1 cellular context compared by ENCODE assay signal in the genomic region with DNA sequence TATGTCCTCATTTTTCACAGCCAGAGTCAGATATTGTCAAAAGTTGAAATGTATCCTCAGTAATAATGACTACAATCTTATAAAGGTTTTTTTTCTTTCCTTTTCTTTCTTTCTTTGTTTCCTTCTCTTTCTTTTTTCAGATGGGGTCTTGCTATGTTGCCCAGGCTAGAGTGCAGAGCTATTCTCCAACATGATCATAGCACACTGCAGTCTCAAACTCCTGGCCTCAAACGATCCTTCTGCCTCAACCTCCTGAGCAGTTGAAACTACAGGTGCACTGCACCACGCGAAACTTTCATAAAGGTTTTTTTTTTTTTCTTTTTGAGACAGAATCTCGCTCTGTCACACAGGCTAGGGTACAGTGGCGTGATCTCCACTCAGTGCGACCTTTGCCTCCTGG.
A peak's percentile ranks its signal among the peaks of the same experiment; 100 is the strongest.
TF ChIP-seq lines count a peak whose summit lies in the region.

No MANE protein-coding gene starts in this region.

TF ChIP-seq in WTC11, 78 proteins besides CTCF, POLR2A, EP300 and RAD21 (continued from another document):
- TF ChIP-seq, protein P1, sequence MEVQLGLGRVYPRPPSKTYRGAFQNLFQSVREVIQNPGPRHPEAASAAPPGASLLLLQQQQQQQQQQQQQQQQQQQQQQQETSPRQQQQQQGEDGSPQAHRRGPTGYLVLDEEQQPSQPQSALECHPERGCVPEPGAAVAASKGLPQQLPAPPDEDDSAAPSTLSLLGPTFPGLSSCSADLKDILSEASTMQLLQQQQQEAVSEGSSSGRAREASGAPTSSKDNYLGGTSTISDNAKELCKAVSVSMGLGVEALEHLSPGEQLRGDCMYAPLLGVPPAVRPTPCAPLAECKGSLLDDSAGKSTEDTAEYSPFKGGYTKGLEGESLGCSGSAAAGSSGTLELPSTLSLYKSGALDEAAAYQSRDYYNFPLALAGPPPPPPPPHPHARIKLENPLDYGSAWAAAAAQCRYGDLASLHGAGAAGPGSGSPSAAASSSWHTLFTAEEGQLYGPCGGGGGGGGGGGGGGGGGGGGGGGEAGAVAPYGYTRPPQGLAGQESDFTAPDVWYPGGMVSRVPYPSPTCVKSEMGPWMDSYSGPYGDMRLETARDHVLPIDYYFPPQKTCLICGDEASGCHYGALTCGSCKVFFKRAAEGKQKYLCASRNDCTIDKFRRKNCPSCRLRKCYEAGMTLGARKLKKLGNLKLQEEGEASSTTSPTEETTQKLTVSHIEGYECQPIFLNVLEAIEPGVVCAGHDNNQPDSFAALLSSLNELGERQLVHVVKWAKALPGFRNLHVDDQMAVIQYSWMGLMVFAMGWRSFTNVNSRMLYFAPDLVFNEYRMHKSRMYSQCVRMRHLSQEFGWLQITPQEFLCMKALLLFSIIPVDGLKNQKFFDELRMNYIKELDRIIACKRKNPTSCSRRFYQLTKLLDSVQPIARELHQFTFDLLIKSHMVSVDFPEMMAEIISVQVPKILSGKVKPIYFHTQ (CRISPR knock-in tag; IDR thresholded peaks at IDR 0.05), result no peak
- peak; percentile 79; the same call in 1 of the 2 replicates for TF ChIP-seq ZNF121 (CRISPR knock-in tag; IDR thresholded peaks at IDR 0.05)
